Comparison of ENCODE assay signal across 13 cellular contexts in the genomic region with DNA sequence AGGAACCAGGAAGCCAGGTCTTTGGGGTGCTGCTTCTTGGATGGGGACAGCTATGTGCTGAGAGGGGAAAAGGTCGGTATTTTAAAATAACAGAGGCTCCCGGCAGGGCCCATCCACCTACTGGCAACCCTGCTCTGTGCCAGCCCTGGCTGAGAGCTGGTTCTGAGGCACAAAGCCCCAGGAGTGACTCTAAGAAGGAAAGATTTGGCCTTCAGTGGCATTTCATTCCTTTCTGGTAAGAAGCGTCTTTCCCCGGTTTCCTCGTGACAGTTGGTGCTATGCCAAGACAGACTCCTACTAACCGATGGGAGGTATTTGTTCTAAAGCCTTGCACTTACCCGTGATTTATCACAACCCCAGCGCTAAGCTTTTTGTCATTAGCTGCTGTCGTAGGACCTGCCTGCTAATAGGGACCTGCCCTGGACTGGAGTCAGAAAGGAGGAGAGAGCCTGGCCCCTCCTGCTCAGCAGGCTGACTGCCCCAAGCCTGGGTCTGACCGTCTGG.
DNase-seq lines count a peak whose midpoint lies in the region; FAIRE-seq and TF ChIP-seq lines count a peak whose summit lies in the region.
"Had no signal": no experiment of that assay in that cellular context is flagged by ENCODE, and none has a peak within 500 bp of the region (broad histone marks: within the 10 kb centered on the region; RNA-seq: fewer than 3 reads in every experiment).

No MANE protein-coding gene starts in this region.

- no peak for FAIRE-seq in H54 (lab: Jason Lieb, UNC)

- H3K56ac ChIP-seq in mesendoderm (ENCODE audit: low read length): peak overlapping the region; percentile 22

- no peaks in the 10 kb centered on the region for H3K9me3 Mint-ChIP-seq in activated CD4-positive, alpha-beta T cell treated with anti-CD3 and anti-CD28 coated beads, Interleukin-2, amount 10 ng/mL, durations not matched to agents 7 days and 5 days
- no peaks in the 10 kb centered on the region for H3K9me3 Mint-ChIP-seq in chondrocyte (ENCODE audit: low read depth)
- no peaks in the 10 kb centered on the region for H3K9me3 Mint-ChIP-seq in HFFc6
- H3K9me3 Mint-ChIP-seq: activated T-cell treated with anti-CD3 and anti-CD28 coated beads, Interleukin-2, amount 50 U/mL, for 4 hours had no signal

- POLR2A ChIA-PET in activated CD4-positive, alpha-beta T cell treated with anti-CD3 and anti-CD28 coated beads, Interleukin-2, amount 10 ng/mL, durations not matched to agents 7 days and 5 days (lab: Charles Lee): no interaction called here

- H3K9ac ChIP-seq in mesendoderm (ENCODE audit: low read length): no peak overlapping the region

- WGBS in mesendoderm (ENCODE audit: extremely low coverage, insufficient coverage, low lambda C conversion rate): no CpG with 5 or more reads among the region's 10 CpGs

- TF ChIP-seq CTCF in chondrocyte (IDR thresholded peaks at IDR 0.05) (no peak), vagina (IDR thresholded peaks at IDR 0.05) (no peak), HFFc6 (IDR thresholded peaks at IDR 0.05) (no peak)

- H3K23ac ChIP-seq in mesendoderm (ENCODE audit: low read length): no peak overlapping the region

- H2AK5ac ChIP-seq in mesendoderm (ENCODE audit: low read length): no peak overlapping the region

- peak overlapping the region; percentile 28 for H3K27ac Mint-ChIP-seq in activated CD4-positive, alpha-beta T cell treated with anti-CD3 and anti-CD28 coated beads, Interleukin-2, amount 10 ng/mL, durations not matched to agents 7 days and 5 days
- peak overlapping the region; percentile 95 for H3K27ac Mint-ChIP-seq in chondrocyte (ENCODE audit: unreplicated experiment)
- no peak overlapping the region for H3K27ac Mint-ChIP-seq in HFFc6
- H3K27ac Mint-ChIP-seq: B cell had no signal

- no peak overlapping the region for H4K8ac ChIP-seq in mesendoderm (ENCODE audit: low read depth, low read length)

- H2BK15ac ChIP-seq in mesendoderm (replicated peaks; ENCODE audit: low read depth): no peak overlapping the region

- H3K4me1 ChIP-seq in mesendoderm (ENCODE audit: control insufficient read depth, low read depth, low read length) (no peaks in the 10 kb centered on the region), vagina (peaks cover 33% of the 10 kb centered on the region)

- no peaks in the 10 kb centered on the region for H3K36me3 Mint-ChIP-seq in activated CD4-positive, alpha-beta T cell treated with anti-CD3 and anti-CD28 coated beads, Interleukin-2, amount 10 ng/mL, durations not matched to agents 7 days and 5 days (ENCODE audit: low read depth)
- no peaks in the 10 kb centered on the region for H3K36me3 Mint-ChIP-seq in chondrocyte (ENCODE audit: low read depth)
- no peaks in the 10 kb centered on the region for H3K36me3 Mint-ChIP-seq in HFFc6 (ENCODE audit: low read depth)

- no peaks in the 10 kb centered on the region for H3K36me3 ChIP-seq in mesendoderm (ENCODE audit: control insufficient read depth, insufficient read depth, low read length)
- H3K36me3 ChIP-seq in vagina: no peaks in the 10 kb centered on the region
- H3K36me3 ChIP-seq: neutrophil had no signal

- no peaks in the 10 kb centered on the region for H3K79me2 ChIP-seq in mesendoderm (ENCODE audit: control insufficient read depth, insufficient read depth, low read length)

- no peak overlapping the region for H3K4me3 Mint-ChIP-seq in activated CD4-positive, alpha-beta T cell treated with anti-CD3 and anti-CD28 coated beads, Interleukin-2, amount 10 ng/mL, durations not matched to agents 7 days and 5 days
- H3K4me3 Mint-ChIP-seq in chondrocyte (ENCODE audit: unreplicated experiment) (no peak overlapping the region), HFFc6 (no peak overlapping the region)
- H3K4me3 Mint-ChIP-seq: activated T-cell treated with anti-CD3 and anti-CD28 coated beads, Interleukin-2, amount 50 U/mL, for 4 hours; B cell had no signal

- CTCF ChIA-PET in activated CD4-positive, alpha-beta T cell treated with anti-CD3 and anti-CD28 coated beads, Interleukin-2, amount 10 ng/mL, durations not matched to agents 7 days and 5 days (lab: Charles Lee): interaction anchor here (1.3 kb wide), 2 partner anchors 10 to 18 kb away, joined by 3 to 4 read pairs; no protein-coding TSS in a partner anchor

- peaks cover 63% of the 10 kb centered on the region for H3K4me1 Mint-ChIP-seq in activated CD4-positive, alpha-beta T cell treated with anti-CD3 and anti-CD28 coated beads, Interleukin-2, amount 10 ng/mL, durations not matched to agents 7 days and 5 days
- H3K4me1 Mint-ChIP-seq in chondrocyte (ENCODE audit: low read depth) (peaks cover 54% of the 10 kb centered on the region), HFFc6 (ENCODE audit: low read depth) (peaks cover 29% of the 10 kb centered on the region)
- H3K4me1 Mint-ChIP-seq: B cell had no signal

- H3K27ac ChIP-seq in mesendoderm (ENCODE audit: low read depth, low read length): no peak overlapping the region
- peak overlapping the region; percentile 64 for H3K27ac ChIP-seq in vagina
- H3K27ac ChIP-seq: neutrophil had no signal

- no peak for TF ChIP-seq POLR2A in vagina (IDR thresholded peaks at IDR 0.05)
- no peak for TF ChIP-seq POLR2A in H54 (IDR thresholded peaks at IDR 0.05; ENCODE audit: low read depth, low read length)

- H3K27me3 ChIP-seq in mesendoderm (ENCODE audit: insufficient read depth, low read length, poor library complexity) (no peaks in the 10 kb centered on the region), vagina (no peaks in the 10 kb centered on the region)

- no peak overlapping the region for H3K4me2 ChIP-seq in mesendoderm (ENCODE audit: low read length)

- no peaks in the 10 kb centered on the region for H3K9me3 ChIP-seq in vagina
- H3K9me3 ChIP-seq: neutrophil had no signal

- no peak for DNase-seq in activated CD4-positive, alpha-beta T cell treated with anti-CD3 and anti-CD28 coated beads, Interleukin-2, amount 10 ng/mL, durations not matched to agents 7 days and 5 days
- DNase-seq in activated CD4-positive, alpha-beta T cell treated with anti-CD3 and anti-CD28 coated beads for 1 hour: no peak
- no peak for DNase-seq in chondrocyte (ENCODE audit: low spot score)
- DNase-seq in mesendoderm: no peak
- DNase-seq in vagina (ENCODE audit: extremely low spot score in 2 of 2): no peak
- no peak for DNase-seq in NCI-H1105 treated with DMSO at 0.1 percent for 48 hours (lab: John Stamatoyannopoulos, UW)
- no peak for DNase-seq in HFFc6
- no peak for DNase-seq in H54 (ENCODE audit: insufficient read length, low spot score)
- DNase-seq: activated T-cell treated with anti-CD3 and anti-CD28 coated beads, Interleukin-2, amount 50 U/mL, for 4 hours; Kasumi-1; SIG-M5 had no signal

- no peak overlapping the region for H2BK120ac ChIP-seq in mesendoderm (ENCODE audit: low read depth, low read length)

- intact Hi-C loops in vagina (cut with DNase I): no loop called here

- peaks cover 4% of the 10 kb centered on the region for H3K27me3 Mint-ChIP-seq in activated CD4-positive, alpha-beta T cell treated with anti-CD3 and anti-CD28 coated beads, Interleukin-2, amount 10 ng/mL, durations not matched to agents 7 days and 5 days
- no peaks in the 10 kb centered on the region for H3K27me3 Mint-ChIP-seq in chondrocyte (ENCODE audit: low read depth)
- peaks cover 35% of the 10 kb centered on the region for H3K27me3 Mint-ChIP-seq in HFFc6 (ENCODE audit: insufficient read depth)

- no peaks in the 10 kb centered on the region for H3K79me1 ChIP-seq in mesendoderm (ENCODE audit: low read length)

- no peak overlapping the region for H4K5ac ChIP-seq in mesendoderm (ENCODE audit: low read length)

- peak overlapping the region; percentile 22 for H3K4ac ChIP-seq in mesendoderm (ENCODE audit: low read depth, low read length)

- no peak overlapping the region for H2BK5ac ChIP-seq in mesendoderm (ENCODE audit: low read length)

- peak overlapping the region; percentile 32 for H3K18ac ChIP-seq in mesendoderm (ENCODE audit: low read length)

- no peak overlapping the region for H3K4me3 ChIP-seq in mesendoderm (ENCODE audit: low read length)
- no peak overlapping the region for H3K4me3 ChIP-seq in vagina
